Comparison of ENCODE assay signal across 10 cellular contexts in the genomic region with DNA sequence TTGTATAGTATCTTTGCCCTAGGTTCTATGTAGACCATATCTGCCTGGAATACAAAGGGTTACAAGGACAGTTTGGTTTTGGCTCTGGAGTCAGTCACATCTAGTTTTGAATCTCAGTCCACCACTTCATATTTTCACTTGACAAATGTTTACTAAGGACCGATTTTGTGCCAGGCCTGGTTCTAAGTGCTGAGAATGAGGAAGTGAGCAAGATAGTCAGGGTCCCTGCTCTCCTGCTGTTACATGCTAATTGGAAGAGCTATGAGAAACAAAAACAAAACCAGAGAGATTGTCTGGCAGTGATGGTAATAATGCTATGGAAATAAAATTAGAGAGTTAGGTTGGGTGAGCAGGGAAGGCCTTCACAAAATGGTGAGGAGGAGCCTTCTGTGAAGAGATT.
DNase-seq lines count a peak whose midpoint lies in the region; ATAC-seq and TF ChIP-seq lines count a peak whose summit lies in the region.
"Had no signal": no experiment of that assay in that cellular context is flagged by ENCODE, and none has a peak within 500 bp of the region (broad histone marks: within the 10 kb centered on the region; RNA-seq: fewer than 3 reads in every experiment).

No MANE protein-coding gene starts in this region.

- H3K27ac ChIP-seq in ascending aorta (peak overlapping the region; percentile 69 to 72), parathyroid adenoma (peak overlapping the region; percentile 32)

- H3K4me1 Mint-ChIP-seq in activated T-helper 1 cell treated with anti-CD3 and anti-CD28 coated beads, Interleukin-12 subunit alpha, Interleukin-12 subunit beta, Interleukin-2, Interleukin-4 antibody, amounts not matched to agents 30 ng/mL and 10 ng/mL and 1 ng/mL, durations not matched to agents 14 hours and 24 hours and 36 hours (ENCODE audit: low read depth), result no peaks in the 10 kb centered on the region

- H3K79me2 ChIP-seq in parathyroid adenoma, result no peaks in the 10 kb centered on the region

- H3K36me3 ChIP-seq in ascending aorta, result no peaks in the 10 kb centered on the region
- no peaks in the 10 kb centered on the region for H3K36me3 ChIP-seq in parathyroid adenoma (ENCODE audit: control insufficient read depth, insufficient read depth, low read length)

- H3K4me1 ChIP-seq in ascending aorta (peaks cover 8 to 10% of the 10 kb centered on the region in 2 donors), parathyroid adenoma (no peaks in the 10 kb centered on the region)

- H3K9me3 ChIP-seq in ascending aorta (peaks cover 5 to 10% of the 10 kb centered on the region in 2 donors), parathyroid adenoma (ENCODE audit: control insufficient read depth, low read length) (no peaks in the 10 kb centered on the region)

- TF ChIP-seq CTCF in ascending aorta (IDR thresholded peaks at IDR 0.05) (no peak), parathyroid adenoma (IDR thresholded peaks at IDR 0.05) (no peak)

- DNase-seq in ascending aorta (ENCODE audit: low spot score in 2 of 2) (no peak), NCI-H1436 (lab: John Stamatoyannopoulos, UW) (no peak)
- DNase-seq in activated T-helper 1 cell treated with anti-CD3 and anti-CD28 coated beads, Interleukin-12 subunit alpha, Interleukin-12 subunit beta, Interleukin-2, Interleukin-4 antibody, amounts not matched to agents 30 ng/mL and 10 ng/mL and 1 ng/mL, durations not matched to agents 14 hours and 24 hours and 36 hours (ENCODE audit: low spot score), result no peak
- DNase-seq: NCI-H446 treated with DMSO at 0.1 percent for 48 hours had no signal

- H3K27ac Mint-ChIP-seq in activated T-helper 1 cell treated with anti-CD3 and anti-CD28 coated beads, Interleukin-12 subunit alpha, Interleukin-12 subunit beta, Interleukin-2, Interleukin-4 antibody, amounts not matched to agents 30 ng/mL and 10 ng/mL and 1 ng/mL, durations not matched to agents 14 hours and 24 hours and 36 hours, result no peak overlapping the region

- H2AFZ ChIP-seq in parathyroid adenoma, result no peak overlapping the region

- H3K36me3 Mint-ChIP-seq in activated T-helper 1 cell treated with anti-CD3 and anti-CD28 coated beads, Interleukin-12 subunit alpha, Interleukin-12 subunit beta, Interleukin-2, Interleukin-4 antibody, amounts not matched to agents 30 ng/mL and 10 ng/mL and 1 ng/mL, durations not matched to agents 14 hours and 24 hours and 36 hours (ENCODE audit: low read depth), result no peaks in the 10 kb centered on the region

- no peak overlapping the region for H3K9ac ChIP-seq in parathyroid adenoma

- peak; percentile 84 for ATAC-seq in GM18498 (IDR thresholded peaks at IDR 0.05; ENCODE audit: unreplicated experiment)
- ATAC-seq in HG02885 (IDR thresholded peaks at IDR 0.05; ENCODE audit: poor library complexity, unreplicated experiment), result peak; percentile 77
- ATAC-seq in HG02571 (IDR thresholded peaks at IDR 0.05; ENCODE audit: unreplicated experiment), result no peak
- no peak for ATAC-seq in HG02970 (IDR thresholded peaks at IDR 0.05; ENCODE audit: low FRiP score, unreplicated experiment)
- ATAC-seq: HCT116 had no signal

- H3K4me2 ChIP-seq in parathyroid adenoma (ENCODE audit: low read length), result no peak overlapping the region

- no peaks in the 10 kb centered on the region for H3K27me3 ChIP-seq in ascending aorta
- no peaks in the 10 kb centered on the region for H3K27me3 ChIP-seq in parathyroid adenoma (ENCODE audit: control insufficient read depth, insufficient read depth, low read length)

- H3K27me3 Mint-ChIP-seq in activated T-helper 1 cell treated with anti-CD3 and anti-CD28 coated beads, Interleukin-12 subunit alpha, Interleukin-12 subunit beta, Interleukin-2, Interleukin-4 antibody, amounts not matched to agents 30 ng/mL and 10 ng/mL and 1 ng/mL, durations not matched to agents 14 hours and 24 hours and 36 hours (ENCODE audit: insufficient read depth), result no peaks in the 10 kb centered on the region

- H3K9me3 Mint-ChIP-seq in activated T-helper 1 cell treated with anti-CD3 and anti-CD28 coated beads, Interleukin-12 subunit alpha, Interleukin-12 subunit beta, Interleukin-2, Interleukin-4 antibody, amounts not matched to agents 30 ng/mL and 10 ng/mL and 1 ng/mL, durations not matched to agents 14 hours and 24 hours and 36 hours, result no peaks in the 10 kb centered on the region

- intact Hi-C loops in ascending aorta (cut with DNase I), result loop anchor here (2.0 kb wide), 1 partner anchor 66 kb away; a partner anchor contains a TSS
- intact Hi-C loops in activated T-helper 1 cell treated with anti-CD3 and anti-CD28 coated beads, Interleukin-12 subunit alpha, Interleukin-12 subunit beta, Interleukin-2, Interleukin-4 antibody, amounts not matched to agents 30 ng/mL and 10 ng/mL and 1 ng/mL, durations not matched to agents 14 hours and 24 hours and 36 hours (cut with micrococcal nuclease), result no loop called here

- no peak overlapping the region for H3K4me3 ChIP-seq in ascending aorta
- no peak overlapping the region for H3K4me3 ChIP-seq in parathyroid adenoma (ENCODE audit: low read depth, low read length)

- H3K4me3 Mint-ChIP-seq in activated T-helper 1 cell treated with anti-CD3 and anti-CD28 coated beads, Interleukin-12 subunit alpha, Interleukin-12 subunit beta, Interleukin-2, Interleukin-4 antibody, amounts not matched to agents 30 ng/mL and 10 ng/mL and 1 ng/mL, durations not matched to agents 14 hours and 24 hours and 36 hours, result no peak overlapping the region

Comparison
In these comparisons a context has a peak if more than half of its experiments do, and no peak if none do; other contexts are left out.
1. ATAC-seq: peak in GM18498 (single experiment) and HG02885 (single experiment); none in HG02571 (single experiment) and HG02970 (single experiment).